Comparison of ENCODE assay signal across 9 cellular contexts in the genomic region with DNA sequence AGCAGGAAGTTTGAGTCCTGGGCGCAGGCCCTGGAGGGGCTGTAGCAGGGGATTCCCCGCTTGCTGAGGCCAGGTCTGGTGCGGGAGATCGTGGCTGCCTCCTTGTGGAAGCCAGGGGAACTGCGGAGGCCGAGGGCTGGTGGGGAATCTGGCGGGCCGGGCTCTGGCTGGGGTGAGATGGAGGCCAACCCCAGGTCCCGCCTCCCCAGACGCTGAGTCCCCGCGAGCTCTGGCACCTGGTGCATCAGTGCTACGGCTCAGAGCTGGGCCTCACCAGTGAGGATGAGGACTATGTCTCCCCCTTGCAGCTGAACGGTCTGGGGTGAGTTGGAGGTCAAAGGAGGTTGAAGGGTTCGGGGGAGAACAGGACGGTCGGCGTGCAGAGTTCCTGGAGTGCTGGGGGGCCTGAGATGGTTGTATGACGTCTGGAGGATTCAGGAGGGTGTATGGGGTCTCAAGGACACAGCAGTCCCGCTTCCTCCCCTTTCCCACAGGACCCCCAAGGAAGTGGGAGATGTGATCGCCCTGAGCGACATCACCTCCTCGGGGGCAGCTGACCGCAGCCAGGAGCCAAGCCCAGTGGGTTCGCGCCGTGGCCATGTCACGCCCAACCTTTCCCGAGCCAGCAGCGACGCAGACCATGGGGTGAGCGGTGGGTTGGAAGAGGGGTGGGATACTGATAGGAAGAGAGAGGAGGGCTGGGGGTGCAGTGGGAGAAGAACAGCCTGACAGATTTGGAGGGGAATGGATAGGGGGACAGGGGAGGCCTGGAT. TPM values are rescaled to one million over a fixed set of nuclear protein-coding genes. Genes with fewer than 3 reads are reported as not detected.
DNase-seq lines count a peak whose midpoint lies in the region; ATAC-seq and TF ChIP-seq lines count a peak whose summit lies in the region.
"Had no signal": no experiment of that assay in that cellular context is flagged by ENCODE, and none has a peak within 500 bp of the region (broad histone marks: within the 10 kb centered on the region; RNA-seq: fewer than 3 reads in every experiment).

No MANE protein-coding gene starts in this region.

- H4K5ac ChIP-seq in H9 (ENCODE audit: insufficient read length, low read depth, low read length): no peak overlapping the region

- no peak overlapping the region for H3K4me2 ChIP-seq in H9 (ENCODE audit: insufficient read depth, insufficient read length, low read length)

- H3K36me3 Mint-ChIP-seq in H9 (ENCODE audit: insufficient read depth in 1 of 3, low read depth in 3 of 3): peaks cover 71 to 92% (median 86%) of the 10 kb centered on the region in 3 experiments

- H4K8ac ChIP-seq in H9 (replicated peaks; ENCODE audit: insufficient read length, low read depth, low read length): no peak overlapping the region

- H3K4me3 ChIP-seq in SJSA1 (no peak overlapping the region), aorta (ENCODE audit: low read length in 2 of 2) (no peak overlapping the region)

- H2AK5ac ChIP-seq in H9 (ENCODE audit: insufficient read length, low read length): no peak overlapping the region

- H3K79me2 ChIP-seq in H9 (ENCODE audit: insufficient read depth, low read length): no peaks in the 10 kb centered on the region

- no peaks in the 10 kb centered on the region for H3K79me1 ChIP-seq in H9 (ENCODE audit: insufficient read depth, low read depth, low read length, poor library complexity, severe bottlenecking)

- H3K23me2 ChIP-seq in H9 (ENCODE audit: insufficient read length, low read depth, low read length, poor library complexity, severe bottlenecking): no peaks in the 10 kb centered on the region

- no peak overlapping the region; the same call in 1 of the 2 replicates for H3K14ac ChIP-seq in H9 (ENCODE audit: insufficient read depth, low read length)

- no peak overlapping the region for H3K56ac ChIP-seq in H9 (ENCODE audit: insufficient read length, low read depth, low read length)

- H4K91ac ChIP-seq in H9 (ENCODE audit: insufficient read length, low read depth, low read length): no peak overlapping the region

- no peak overlapping the region for H3K4me3 Mint-ChIP-seq in H9

- H3K9ac ChIP-seq in H9 (ENCODE audit: extremely low read depth, insufficient read length, low read length): no peak overlapping the region

- H3K9me3 Mint-ChIP-seq in H9: no peaks in the 10 kb centered on the region

- H3T11ph ChIP-seq in H9 (ENCODE audit: low read length): no peak overlapping the region

- no peak overlapping the region for H2BK12ac ChIP-seq in H9 (ENCODE audit: insufficient read length, low read depth, low read length)

- H3K23ac ChIP-seq in H9 (ENCODE audit: insufficient read length, low read depth, low read length): no peak overlapping the region

- ATAC-seq in aorta (ENCODE audit: low FRiP score) (peak; percentile 78), GM19455 (IDR thresholded peaks at IDR 0.05; ENCODE audit: unreplicated experiment) (no peak)

- H3K18ac ChIP-seq in H9 (ENCODE audit: insufficient read length, low read depth, low read length): no peak overlapping the region

- H3K9me3 ChIP-seq in H9 (ENCODE audit: control insufficient read depth, low read depth, low read length) (no peaks in the 10 kb centered on the region), SJSA1 (replicated peaks) (no peaks in the 10 kb centered on the region), aorta (ENCODE audit: control insufficient read depth, low read length) (no peaks in the 10 kb centered on the region)

- TF ChIP-seq CTCF in AG09319 (IDR thresholded peaks at IDR 0.05; ENCODE audit: low read depth, low read length) (peak; percentile 98), H9 (conservative IDR thresholded peaks at IDR 0.05) (peak; percentile 98)

- no peak overlapping the region for H2BK15ac ChIP-seq in H9 (ENCODE audit: low read depth, low read length)

- H3K4me1 ChIP-seq in H9 (ENCODE audit: insufficient read depth, low read length) (no peaks in the 10 kb centered on the region), SJSA1 (replicated peaks) (peaks cover 8% of the 10 kb centered on the region), aorta (ENCODE audit: control insufficient read depth in 1 of 2, insufficient read depth in 2 of 2, low read length in 2 of 2) (no peaks in the 10 kb centered on the region)

- H3K27ac Mint-ChIP-seq in H9: peak overlapping the region in 1 of 3 experiments; percentile 97; a peak in 3 of 7 replicates

- 0 out of 4 replicates have a peak, but pooled peaks cover 0 to 6% of the 10 kb centered on the region in 2 experiments for H3K4me1 Mint-ChIP-seq in H9

- no CpG with 5 or more reads among the region's 32 CpGs for WGBS in H9 (ENCODE audit: extremely low coverage, insufficient read length, low lambda C conversion rate)
- WGBS in aorta, 2 donors: 51 to 53% methylated on average over 30 to 32 of the region's 32 CpGs

- no peak overlapping the region for H2BK5ac ChIP-seq in H9 (ENCODE audit: insufficient read length, low read length)

- DNase-seq in AG09319 (ENCODE audit: extremely low read depth, low read depth) (no peak), H9 (peak; percentile 89), SJSA1 (ENCODE audit: low read depth in 1 of 2, low spot score in 2 of 2) (peak; percentile 60 to 78), germinal center (ENCODE audit: low spot score) (peak; percentile 86), retina (peak; percentile 85), aorta (peak; percentile 84 to 93)
- DNase-seq in activated gamma-delta T cell treated with anti-CD3 and anti-CD28 coated beads, Interleukin-2, amount 50 U/mL, for 16 hours (ENCODE audit: low read depth): peak; percentile 72

- H3K27me3 Mint-ChIP-seq in H9 (ENCODE audit: low read depth): no peaks in the 10 kb centered on the region

- H3K27me3 ChIP-seq in H9 (ENCODE audit: insufficient read depth, low read length) (no peaks in the 10 kb centered on the region), SJSA1 (replicated peaks) (no peaks in the 10 kb centered on the region), aorta (ENCODE audit: control insufficient read depth in 1 of 2, insufficient read depth in 2 of 2, low read length in 1 of 2) (no peaks in the 10 kb centered on the region)

- intact Hi-C loops in aorta (cut with DNase I): loop anchor here (1.0 to 2.0 kb wide), 2 partner anchors 40 kb away; no protein-coding TSS in a partner anchor

- no peak overlapping the region for H2AFZ ChIP-seq in H9 (ENCODE audit: low read length)

- no peak overlapping the region for H2BK120ac ChIP-seq in H9 (ENCODE audit: low read depth, low read length, poor library complexity, severe bottlenecking)

- H3K27ac ChIP-seq in H9 (ENCODE audit: insufficient read length, low read depth, low read length): no peak overlapping the region
- no peak overlapping the region for H3K27ac ChIP-seq in SJSA1
- H3K27ac ChIP-seq in aorta (ENCODE audit: low read depth in 1 of 2, low read length in 2 of 2): no peak overlapping the region

- no peaks in the 10 kb centered on the region for H4K20me1 ChIP-seq in H9 (ENCODE audit: control insufficient read depth, insufficient read depth, insufficient read length)

- no peak overlapping the region for H3K4ac ChIP-seq in H9 (ENCODE audit: low read depth, low read length)

- peaks cover 82% of the 10 kb centered on the region for H3K36me3 ChIP-seq in SJSA1
- H3K36me3 ChIP-seq in aorta (ENCODE audit: control insufficient read depth in 1 of 2, insufficient read depth in 2 of 2, low read length in 1 of 2): peaks cover 0 to 2% of the 10 kb centered on the region in 2 donors

- no peak overlapping the region for H2BK20ac ChIP-seq in H9 (ENCODE audit: low read depth, low read length, poor library complexity, severe bottlenecking)

RNA-seq across cellular contexts. Expression of gene GRAMD1A, which starts 13.1 kb away (rescaled TPM):
- 125 and 126 TPM in 2 replicates for total RNA-seq in H9 (2021)
- 14.0 and 21.6 TPM in 2 replicates for total RNA-seq in SJSA1 (2014; rRNA removed; shearing (Covaris generic))
- total RNA-seq in aorta: 10 to 100 TPM; 65.7 to 92.7 TPM
- 10 to 100 TPM; 13.4 to 59.0 TPM for polyA plus RNA-seq in aorta

RNA-seq across cellular contexts. Expression of gene SCN1B, which starts 17.0 kb away (rescaled TPM):
- 3.8 TPM in 2 replicates for total RNA-seq in H9 (2021)
- total RNA-seq in SJSA1 (2014; rRNA removed; shearing (Covaris generic)): 2.9 and 4.0 TPM in 2 replicates
- total RNA-seq in aorta: 10 to 100 TPM; 11.9 to 21.4 TPM
- 10 to 100 TPM in 1 of 2 donors, 1 to 10 TPM in 1; 9.9 to 15.3 TPM for polyA plus RNA-seq in aorta

RNA-seq across cellular contexts. Expression of gene HPN, which starts 28.3 kb away (rescaled TPM):
- 9.3 and 10.6 TPM in 2 replicates for total RNA-seq in H9 (2021)
- not detected in 2 replicates for total RNA-seq in SJSA1 (2014; rRNA removed; shearing (Covaris generic))
- 1 to 10 TPM in 1 of 2 donors, under 1 TPM in 1; 0.71 to 2.7 TPM for total RNA-seq in aorta
- polyA plus RNA-seq in aorta: not detected
- total RNA-seq: temporal lobe had no signal

RNA-seq across cellular contexts. Expression of gene ZNF792, which starts 49.2 kb away (rescaled TPM):
- total RNA-seq in H9 (2021) (7.6 and 8.3 TPM in 2 replicates), aorta (10 to 100 TPM in 1 of 2 donors, 1 to 10 TPM in 1; 5.2 to 13.5 TPM)
- 2.9 and 4.8 TPM in 2 replicates for total RNA-seq in SJSA1 (2014; rRNA removed; shearing (Covaris generic))
- polyA plus RNA-seq in aorta: 1 to 10 TPM; 1.0 to 1.8 TPM
